Comparison of ENCODE assay signal across 16 cellular contexts in genomic region chr2:134078349-134078748, GRCh38.
"Had no signal": no experiment of that assay in that cellular context is flagged by ENCODE, and none has a peak within 500 bp of the region (broad histone marks: within the 10 kb centered on the region; RNA-seq: fewer than 3 reads in every experiment).

No MANE protein-coding gene starts in this region.

- H3K27ac ChIP-seq: ascending aorta, breast epithelium, ovary, tibial nerve had no signal

- H3K4me1 ChIP-seq: ascending aorta, breast epithelium had no signal

- H3K36me3 ChIP-seq: ascending aorta, breast epithelium, ovary, tibial nerve had no signal

- H3K4me3 ChIP-seq: ascending aorta, breast epithelium, mucosa of descending colon, ovary, tibial nerve had no signal

- DNase-seq: activated CD4-positive, alpha-beta T cell treated with anti-CD3 and anti-CD28 coated beads, Interleukin-2, amount 50 U/mL, for 1 hour; activated naive CD4-positive, alpha-beta T cell treated with Interleukin-2 at 50 U/mL for 16 hours; activated T-cell treated with anti-CD3 and anti-CD28 coated beads for 4 hours; effector memory CD4-positive, alpha-beta T cell; foreskin fibroblast; mammary epithelial cell; mucosa of descending colon; naive thymus-derived CD4-positive, alpha-beta T cell; ovary; stimulated activated CD4-positive, alpha-beta T cell treated with anti-CD3 and anti-CD28 coated beads, Interleukin-12 subunit alpha, Interleukin-12 subunit beta, amount 100 ng/mL, for 4 hours; stimulated activated CD4-positive, alpha-beta T cell treated with anti-CD3 and anti-CD28 coated beads, Interleukin-2, amount 100 ng/mL, for 24 hours had no signal

- H3K9me3 ChIP-seq: ascending aorta, breast epithelium, mucosa of descending colon, ovary, tibial nerve had no signal

- H3K27me3 ChIP-seq: ascending aorta, breast epithelium, ovary, tibial nerve had no signal

- ATAC-seq: activated T-helper 17 cell treated with anti-CD3 and anti-CD28 coated beads, Interleukin-2, amount 50 U/mL, for 72 hours; mucosa of descending colon; naive thymus-derived CD4-positive, alpha-beta T cell; stimulated activated effector memory CD8-positive, alpha-beta T cell treated with anti-CD3 and anti-CD28 coated beads, Interleukin-12 subunit alpha, Interleukin-12 subunit beta, amount 100 ng/mL, for 72 hours had no signal
